Comparison of ENCODE assay signal across 10 cellular contexts in the genomic region with DNA sequence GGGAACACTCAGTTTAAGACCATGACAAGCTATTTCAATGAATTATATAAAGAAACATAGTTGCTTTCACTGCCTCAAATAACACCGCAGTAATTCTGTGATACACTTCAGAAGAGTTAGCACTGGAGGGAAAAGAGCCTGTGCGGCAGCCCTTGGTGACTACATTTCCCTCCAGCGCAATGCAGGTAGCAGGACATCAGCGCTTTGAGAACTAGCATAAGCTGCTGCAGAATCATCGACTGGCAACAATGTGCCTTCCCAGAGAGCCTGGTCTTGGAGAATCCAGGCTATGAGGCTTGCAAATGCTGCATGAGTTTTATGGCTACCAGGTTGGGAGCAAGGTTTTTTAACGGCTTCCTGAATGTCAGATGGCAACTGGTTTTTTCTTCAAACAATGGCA. TPM values are rescaled to one million over a fixed set of nuclear protein-coding genes. Genes with fewer than 3 reads are reported as not detected.
DNase-seq lines count a peak whose midpoint lies in the region; ATAC-seq and TF ChIP-seq lines count a peak whose summit lies in the region.
"Had no signal": no experiment of that assay in that cellular context is flagged by ENCODE, and none has a peak within 500 bp of the region (broad histone marks: within the 10 kb centered on the region; RNA-seq: fewer than 3 reads in every experiment).

No MANE protein-coding gene starts in this region.

- H3K36me3 ChIP-seq in left ventricle myocardium inferior (no peaks in the 10 kb centered on the region), left lung (no peaks in the 10 kb centered on the region), aorta (ENCODE audit: control insufficient read depth in 1 of 2, insufficient read depth in 2 of 2, low read length in 1 of 2) (no peaks in the 10 kb centered on the region)

- peak overlapping the region; percentile 48 for H3K27ac Mint-ChIP-seq in activated CD8-positive, alpha-beta T cell treated with anti-CD3 and anti-CD28 coated beads for 36 hours
- peak overlapping the region; percentile 1 for H3K27ac Mint-ChIP-seq in type B pancreatic cell

- peaks cover 91% of the 10 kb centered on the region for H3K4me1 Mint-ChIP-seq in activated CD8-positive, alpha-beta T cell treated with anti-CD3 and anti-CD28 coated beads for 36 hours (ENCODE audit: low read depth)
- peaks cover 84% of the 10 kb centered on the region for H3K4me1 Mint-ChIP-seq in type B pancreatic cell (ENCODE audit: unreplicated experiment)

- peak; percentile 53 for ATAC-seq in activated CD8-positive, alpha-beta T cell treated with anti-CD3 and anti-CD28 coated beads for 36 hours
- peak; percentile 51 for ATAC-seq in left lung
- no peak for ATAC-seq in aorta (ENCODE audit: low FRiP score)
- ATAC-seq in GM21723 (IDR thresholded peaks at IDR 0.05; ENCODE audit: unreplicated experiment), result no peak
- no peak for ATAC-seq in GM18909 (IDR thresholded peaks at IDR 0.05; ENCODE audit: poor library complexity, unreplicated experiment)

- intact Hi-C loops in left ventricle myocardium inferior (cut with micrococcal nuclease), result no loop called here
- intact Hi-C loops in cardiac septum (cut with DNase I), result no loop called here
- intact Hi-C loops in activated CD8-positive, alpha-beta T cell treated with anti-CD3 and anti-CD28 coated beads for 36 hours (cut with micrococcal nuclease), result loop anchor here (10.0 kb wide), 1 partner anchor 192 kb away; no protein-coding TSS in a partner anchor
- intact Hi-C loops in left lung (cut with DNase I), result no loop called here
- intact Hi-C loops in aorta (cut with DNase I), result loop anchor here in 1 of 2 donors (10.0 kb wide), 1 partner anchor 62 kb away; no protein-coding TSS in a partner anchor

- H3K4me1 ChIP-seq in left ventricle myocardium inferior (peaks cover 100% of the 10 kb centered on the region), left lung (peaks cover 21 to 93% of the 10 kb centered on the region in 2 donors), aorta (ENCODE audit: control insufficient read depth in 1 of 2, insufficient read depth in 2 of 2, low read length in 2 of 2) (peaks cover 0 to 1% of the 10 kb centered on the region in 2 donors)

- peak overlapping the region; percentile 46 for H3K4me3 Mint-ChIP-seq in activated CD8-positive, alpha-beta T cell treated with anti-CD3 and anti-CD28 coated beads for 36 hours
- H3K4me3 Mint-ChIP-seq in type B pancreatic cell, result peak overlapping the region; percentile 18

- POLR2A ChIA-PET in activated CD8-positive, alpha-beta T cell treated with anti-CD3 and anti-CD28 coated beads for 36 hours (lab: Charles Lee), result interaction anchor here (1.9 kb wide), 1 partner anchor 8 kb away, joined by 9 read pairs; the partner anchor contains the start of gene NRIP1

- H3K27me3 Mint-ChIP-seq in activated CD8-positive, alpha-beta T cell treated with anti-CD3 and anti-CD28 coated beads for 36 hours, result no peaks in the 10 kb centered on the region
- H3K27me3 Mint-ChIP-seq in type B pancreatic cell, result no peaks in the 10 kb centered on the region

- H3K9me3 Mint-ChIP-seq in activated CD8-positive, alpha-beta T cell treated with anti-CD3 and anti-CD28 coated beads for 36 hours, result no peaks in the 10 kb centered on the region
- H3K9me3 Mint-ChIP-seq in type B pancreatic cell, result no peaks in the 10 kb centered on the region

- no peaks in the 10 kb centered on the region for H3K9me3 ChIP-seq in left ventricle myocardium inferior (replicated peaks)
- no peaks in the 10 kb centered on the region for H3K9me3 ChIP-seq in left lung
- H3K9me3 ChIP-seq in aorta (ENCODE audit: control insufficient read depth, low read length), result no peaks in the 10 kb centered on the region

- DNase-seq in left ventricle myocardium inferior (no peak), cardiac septum (ENCODE audit: low spot score) (no peak), left lung (no peak), type B pancreatic cell (ENCODE audit: extremely low spot score, unreplicated experiment) (no peak), aorta (no peak)
- peak; percentile 14 for DNase-seq in activated CD8-positive, alpha-beta T cell treated with anti-CD3 and anti-CD28 coated beads for 36 hours
- DNase-seq: dorsolateral prefrontal cortex had no signal

- CTCF ChIA-PET in activated CD8-positive, alpha-beta T cell treated with anti-CD3 and anti-CD28 coated beads for 36 hours (lab: Charles Lee), result interaction anchor here (1.0 kb wide), 1 partner anchor 11 kb away, joined by 3 read pairs; no protein-coding TSS in a partner anchor

- H3K36me3 Mint-ChIP-seq in activated CD8-positive, alpha-beta T cell treated with anti-CD3 and anti-CD28 coated beads for 36 hours (ENCODE audit: low read depth), result no peaks in the 10 kb centered on the region
- no peaks in the 10 kb centered on the region for H3K36me3 Mint-ChIP-seq in type B pancreatic cell

- no peaks in the 10 kb centered on the region for H3K27me3 ChIP-seq in left ventricle myocardium inferior (ENCODE audit: low read depth)
- H3K27me3 ChIP-seq in left lung, result no peaks in the 10 kb centered on the region
- no peaks in the 10 kb centered on the region for H3K27me3 ChIP-seq in aorta (ENCODE audit: control insufficient read depth in 1 of 2, insufficient read depth in 2 of 2, low read length in 1 of 2)
- H3K27me3 ChIP-seq: dorsolateral prefrontal cortex had no signal

- H3K27ac ChIP-seq in left ventricle myocardium inferior (replicated peaks) (no peak overlapping the region), left lung (no peak overlapping the region), aorta (ENCODE audit: low read depth in 1 of 2, low read length in 2 of 2) (no peak overlapping the region)

- TF ChIP-seq CTCF in left ventricle myocardium inferior (IDR thresholded peaks at IDR 0.05; ENCODE audit: borderline replicate concordance), result no peak
- no peak for TF ChIP-seq CTCF in activated CD8-positive, alpha-beta T cell treated with anti-CD3 and anti-CD28 coated beads for 36 hours (IDR thresholded peaks at IDR 0.05)
- no peak for TF ChIP-seq CTCF in left lung (IDR thresholded peaks at IDR 0.05)
- no peak for TF ChIP-seq CTCF in type B pancreatic cell (conservative IDR thresholded peaks at IDR 0.05)

- peak overlapping the region; percentile 11 for H3K4me3 ChIP-seq in left ventricle myocardium inferior
- H3K4me3 ChIP-seq in left lung, result no peak overlapping the region
- no peak overlapping the region for H3K4me3 ChIP-seq in aorta (ENCODE audit: low read length in 2 of 2)
- H3K4me3 ChIP-seq: skin epidermis had no signal

- WGBS in aorta, 2 donors, result 79% methylated on average over 6 of the region's 6 CpGs

RNA-seq across cellular contexts. Expression of gene NRIP1, which starts 7.5 kb away (rescaled TPM):
- total RNA-seq in left ventricle myocardium inferior (16.8 TPM), cardiac septum (16.7 TPM), left lung (10 to 100 TPM; 22.6 to 30.5 TPM), type B pancreatic cell (ENCODE audit: low replicate concordance) (52.5 and 88.6 TPM in 2 replicates), aorta (10 to 100 TPM; 28.6 to 37.1 TPM)
- 10 to 100 TPM; 12.4 to 12.8 TPM for total RNA-seq in activated CD8-positive, alpha-beta T cell treated with anti-CD3 and anti-CD28 coated beads for 36 hours
- polyA plus RNA-seq in aorta, result 1 to 10 TPM; 3.8 to 4.6 TPM

Comparison
In these comparisons a context has a peak if more than half of its experiments do, and no peak if none do; other contexts are left out.
1. ATAC-seq: peak in activated CD8-positive, alpha-beta T cell treated with anti-CD3 and anti-CD28 coated beads for 36 hours (single experiment) and left lung (single experiment); none in aorta (single experiment), GM21723 (single experiment) and GM18909 (single experiment).